Comparison of ENCODE assay signal across 15 cellular contexts in genomic region chr18:79788096-79789085, GRCh38. TPM values are rescaled to one million over a fixed set of nuclear protein-coding genes. Genes with fewer than 3 reads are reported as not detected.
DNase-seq lines count a peak whose midpoint lies in the region; ATAC-seq and TF ChIP-seq lines count a peak whose summit lies in the region.
"Had no signal": no experiment of that assay in that cellular context is flagged by ENCODE, and none has a peak within 500 bp of the region (broad histone marks: within the 10 kb centered on the region; RNA-seq: fewer than 3 reads in every experiment).

No MANE protein-coding gene starts in this region.

- no peak for DNase-seq in activated CD8-positive, alpha-beta T cell treated with anti-CD3 and anti-CD28 coated beads for 36 hours
- no peak for DNase-seq in activated CD8-positive, alpha-beta T cell treated with anti-CD3 and anti-CD28 coated beads, Interleukin-2, amount 10 ng/mL, durations not matched to agents 7 days and 5 days
- DNase-seq in dorsolateral prefrontal cortex, result peak in 3 of 10 donors; percentile 21 to 42 (median 36)
- DNase-seq in mesenchymal stem cell, result no peak
- no peak for DNase-seq in testis
- DNase-seq in NCI-H2171 (lab: John Stamatoyannopoulos, UW), result no peak
- no peak for DNase-seq in GF-D8 (lab: John Stamatoyannopoulos, UW)
- DNase-seq in DMS114 treated with DMSO at 0.1 percent for 48 hours (lab: John Stamatoyannopoulos, UW; ENCODE audit: unreplicated experiment), result no peak
- DNase-seq: 8988T; activated CD4-positive, alpha-beta memory T cell treated with anti-CD3 and anti-CD28 coated beads for 36 hours; NCI-H2171 treated with DMSO at 0.1 percent for 48 hours had no signal

- H3K9ac ChIP-seq in mesenchymal stem cell (ENCODE audit: low read length), result no peak overlapping the region

- H3K27ac ChIP-seq in dorsolateral prefrontal cortex (no peak overlapping the region), mesenchymal stem cell (ENCODE audit: low read length, poor library complexity, severe bottlenecking) (no peak overlapping the region), testis (no peak overlapping the region)

- peak overlapping the region; percentile 31 for H4K8ac ChIP-seq in mesenchymal stem cell (ENCODE audit: low read length)

- H3K14ac ChIP-seq in mesenchymal stem cell (ENCODE audit: low read length in 2 of 2), result no peak overlapping the region

- H3K79me1 ChIP-seq in mesenchymal stem cell (replicated peaks; ENCODE audit: low read length, poor library complexity, severe bottlenecking), result no peaks in the 10 kb centered on the region

- ATAC-seq in activated CD8-positive, alpha-beta T cell treated with anti-CD3 and anti-CD28 coated beads for 36 hours, result peak; percentile 27
- no peak for ATAC-seq in activated CD8-positive, alpha-beta T cell treated with anti-CD3 and anti-CD28 coated beads, Interleukin-2, amount 10 ng/mL, durations not matched to agents 7 days and 5 days
- ATAC-seq: activated naive CD4-positive, alpha-beta T cell treated with anti-CD3 and anti-CD28 coated beads, Interleukin-2, amount 50 U/mL, for 72 hours had no signal

- peak overlapping the region in 52 of 59 donors; percentile 7 to 59 (median 38) for H3K4me3 ChIP-seq in dorsolateral prefrontal cortex
- H3K4me3 ChIP-seq in mesenchymal stem cell (ENCODE audit: insufficient read depth in 1 of 2, low read depth in 1 of 2, low read length in 2 of 2), result no peak overlapping the region
- peak overlapping the region; percentile 24 to 30 for H3K4me3 ChIP-seq in testis

- no peaks in the 10 kb centered on the region for H3K9me3 ChIP-seq in mesenchymal stem cell (ENCODE audit: control insufficient read depth, low read length)
- no peaks in the 10 kb centered on the region for H3K9me3 ChIP-seq in testis

- H3K36me3 ChIP-seq in mesenchymal stem cell (ENCODE audit: control insufficient read depth in 1 of 2, insufficient read depth in 2 of 2, low read depth in 1 of 2, low read length in 2 of 2), result no peaks in the 10 kb centered on the region
- H3K36me3 ChIP-seq in testis (ENCODE audit: low read depth, missing control alignments), result no peaks in the 10 kb centered on the region

- peak overlapping the region; percentile 46 for H4K91ac ChIP-seq in mesenchymal stem cell (ENCODE audit: low read length)

- no peak overlapping the region for H2BK5ac ChIP-seq in mesenchymal stem cell (ENCODE audit: low read depth, low read length, poor library complexity, severe bottlenecking)

- no peaks in the 10 kb centered on the region for H3K9me3 Mint-ChIP-seq in activated CD8-positive, alpha-beta T cell treated with anti-CD3 and anti-CD28 coated beads for 36 hours
- no peaks in the 10 kb centered on the region for H3K9me3 Mint-ChIP-seq in activated CD8-positive, alpha-beta T cell treated with anti-CD3 and anti-CD28 coated beads, Interleukin-2, amount 10 ng/mL, durations not matched to agents 7 days and 5 days (ENCODE audit: insufficient read depth)
- H3K9me3 Mint-ChIP-seq: activated CD4-positive, alpha-beta memory T cell treated with anti-CD3 and anti-CD28 coated beads for 36 hours; activated naive CD4-positive, alpha-beta T cell treated with anti-CD3 and anti-CD28 coated beads, Interleukin-2, amount 50 U/mL, for 72 hours; natural killer cell treated with Interleukin-12 subunit alpha and Interleukin-12 subunit beta and Interleukin-15 and Interleukin-18, amount 100 ng/mL, for 72 hours had no signal

- H3K4ac ChIP-seq in mesenchymal stem cell (ENCODE audit: low read depth in 1 of 2, low read length in 2 of 2), result no peak overlapping the region

- no peak overlapping the region for H2AFZ ChIP-seq in mesenchymal stem cell (ENCODE audit: low read depth, low read length)

- no peak for TF ChIP-seq POLR2A in testis (IDR thresholded peaks at IDR 0.05)

- H3K4me1 Mint-ChIP-seq in activated CD8-positive, alpha-beta T cell treated with anti-CD3 and anti-CD28 coated beads for 36 hours (ENCODE audit: low read depth), result peaks cover 16% of the 10 kb centered on the region
- peaks cover 2% of the 10 kb centered on the region for H3K4me1 Mint-ChIP-seq in activated CD8-positive, alpha-beta T cell treated with anti-CD3 and anti-CD28 coated beads, Interleukin-2, amount 10 ng/mL, durations not matched to agents 7 days and 5 days (ENCODE audit: low read depth)

- H3K18ac ChIP-seq in mesenchymal stem cell (ENCODE audit: low read depth in 1 of 2, low read length in 2 of 2), result peak overlapping the region in 1 of 2 experiments; percentile 6

- no peak overlapping the region for H3K23ac ChIP-seq in mesenchymal stem cell (ENCODE audit: low read length in 2 of 2)

- H3K4me2 ChIP-seq in mesenchymal stem cell (ENCODE audit: low read length, poor library complexity, severe bottlenecking), result peak overlapping the region; percentile 61

- H3K27me3 ChIP-seq in dorsolateral prefrontal cortex (peaks cover 0 to 71% (median 54%) of the 10 kb centered on the region in 45 donors), mesenchymal stem cell (ENCODE audit: control insufficient read depth in 1 of 2, insufficient read depth in 1 of 2, low read length in 2 of 2) (peaks cover 47 to 73% of the 10 kb centered on the region in 2 experiments), testis (no peaks in the 10 kb centered on the region)

- H3K27ac Mint-ChIP-seq in activated CD8-positive, alpha-beta T cell treated with anti-CD3 and anti-CD28 coated beads for 36 hours, result no peak overlapping the region
- no peak overlapping the region for H3K27ac Mint-ChIP-seq in activated CD8-positive, alpha-beta T cell treated with anti-CD3 and anti-CD28 coated beads, Interleukin-2, amount 10 ng/mL, durations not matched to agents 7 days and 5 days
- H3K27ac Mint-ChIP-seq: activated CD4-positive, alpha-beta memory T cell treated with anti-CD3 and anti-CD28 coated beads for 36 hours; activated naive CD4-positive, alpha-beta T cell treated with anti-CD3 and anti-CD28 coated beads, Interleukin-2, amount 50 U/mL, for 72 hours; natural killer cell treated with Interleukin-12 subunit alpha and Interleukin-12 subunit beta and Interleukin-15 and Interleukin-18, amount 100 ng/mL, for 72 hours had no signal

- no peak overlapping the region for H2AK5ac ChIP-seq in mesenchymal stem cell (ENCODE audit: low read length, severe bottlenecking)

- 25% methylated on average over 96 of the region's 101 CpGs for WGBS in mesenchymal stem cell
- WGBS in testis, 2 donors, result 5 to 10% methylated on average over 19 to 94 of the region's 101 CpGs

- H3K4me3 Mint-ChIP-seq in activated CD8-positive, alpha-beta T cell treated with anti-CD3 and anti-CD28 coated beads for 36 hours, result no peak overlapping the region
- H3K4me3 Mint-ChIP-seq in activated CD8-positive, alpha-beta T cell treated with anti-CD3 and anti-CD28 coated beads, Interleukin-2, amount 10 ng/mL, durations not matched to agents 7 days and 5 days, result no peak overlapping the region
- H3K4me3 Mint-ChIP-seq: activated CD4-positive, alpha-beta memory T cell treated with anti-CD3 and anti-CD28 coated beads for 36 hours; natural killer cell treated with Interleukin-12 subunit alpha and Interleukin-12 subunit beta and Interleukin-15 and Interleukin-18, amount 100 ng/mL, for 72 hours had no signal

- H2BK12ac ChIP-seq in mesenchymal stem cell (ENCODE audit: low read length in 2 of 2), result no peak overlapping the region

- H2BK120ac ChIP-seq in mesenchymal stem cell (ENCODE audit: low read depth, low read length), result no peak overlapping the region

- H3K27me3 Mint-ChIP-seq in activated CD8-positive, alpha-beta T cell treated with anti-CD3 and anti-CD28 coated beads for 36 hours, result peaks cover 55% of the 10 kb centered on the region
- H3K27me3 Mint-ChIP-seq in activated CD8-positive, alpha-beta T cell treated with anti-CD3 and anti-CD28 coated beads, Interleukin-2, amount 10 ng/mL, durations not matched to agents 7 days and 5 days (ENCODE audit: low read depth), result peaks cover 51% of the 10 kb centered on the region

- intact Hi-C loops in activated CD8-positive, alpha-beta T cell treated with anti-CD3 and anti-CD28 coated beads for 36 hours (cut with micrococcal nuclease), result no loop called here
- intact Hi-C loops in dorsolateral prefrontal cortex (cut with DNase I) (no loop called here), testis (cut with DNase I; ENCODE audit: low total_unique reads) (no loop called here)

- TF ChIP-seq CTCF in activated CD8-positive, alpha-beta T cell treated with anti-CD3 and anti-CD28 coated beads for 36 hours (IDR thresholded peaks at IDR 0.05), result no peak
- TF ChIP-seq CTCF in dorsolateral prefrontal cortex (IDR thresholded peaks at IDR 0.05 in 54 of 56, conservative IDR thresholded peaks at IDR 0.05 in 2 of 56; ENCODE audit: low read depth in 1 of 56, partially characterized antibody in 56 of 56), result no peak
- TF ChIP-seq CTCF in testis (IDR thresholded peaks at IDR 0.05), result no peak

- POLR2A ChIA-PET in activated CD8-positive, alpha-beta T cell treated with anti-CD3 and anti-CD28 coated beads for 36 hours (lab: Charles Lee), result no interaction called here
- POLR2A ChIA-PET in activated CD8-positive, alpha-beta T cell treated with anti-CD3 and anti-CD28 coated beads, Interleukin-2, amount 10 ng/mL, durations not matched to agents 7 days and 5 days (lab: Charles Lee), result no interaction called here

- H2BK15ac ChIP-seq in mesenchymal stem cell (ENCODE audit: low read depth, poor library complexity, severe bottlenecking), result peak overlapping the region; percentile 54

- CTCF ChIA-PET in activated CD8-positive, alpha-beta T cell treated with anti-CD3 and anti-CD28 coated beads for 36 hours (lab: Charles Lee), result no interaction called here
- CTCF ChIA-PET in activated CD8-positive, alpha-beta T cell treated with anti-CD3 and anti-CD28 coated beads, Interleukin-2, amount 10 ng/mL, durations not matched to agents 7 days and 5 days (lab: Charles Lee), result no interaction called here

- H3K4me1 ChIP-seq in mesenchymal stem cell (ENCODE audit: control insufficient read depth, insufficient read depth, low read depth, low read length) (peaks cover 24% of the 10 kb centered on the region), testis (peaks cover 8% of the 10 kb centered on the region)

- no peaks in the 10 kb centered on the region for H3K36me3 Mint-ChIP-seq in activated CD8-positive, alpha-beta T cell treated with anti-CD3 and anti-CD28 coated beads for 36 hours (ENCODE audit: low read depth)
- peaks cover 4% of the 10 kb centered on the region for H3K36me3 Mint-ChIP-seq in activated CD8-positive, alpha-beta T cell treated with anti-CD3 and anti-CD28 coated beads, Interleukin-2, amount 10 ng/mL, durations not matched to agents 7 days and 5 days (ENCODE audit: low read depth)
- H3K36me3 Mint-ChIP-seq: activated CD4-positive, alpha-beta memory T cell treated with anti-CD3 and anti-CD28 coated beads for 36 hours; activated naive CD4-positive, alpha-beta T cell treated with anti-CD3 and anti-CD28 coated beads, Interleukin-2, amount 50 U/mL, for 72 hours; natural killer cell treated with Interleukin-12 subunit alpha and Interleukin-12 subunit beta and Interleukin-15 and Interleukin-18, amount 100 ng/mL, for 72 hours had no signal

RNA-seq across cellular contexts. Expression of gene KCNG2, which starts 9.3 kb away (rescaled TPM):
- not detected for total RNA-seq in activated CD8-positive, alpha-beta T cell treated with anti-CD3 and anti-CD28 coated beads for 36 hours
- total RNA-seq in activated CD8-positive, alpha-beta T cell treated with anti-CD3 and anti-CD28 coated beads, Interleukin-2, amount 10 ng/mL, durations not matched to agents 7 days and 5 days, result not detected
- total RNA-seq in dorsolateral prefrontal cortex (1 to 10 TPM in 73 of 120 experiments, under 1 TPM in 44, not detected in 3; 0.32 to 3.1 (median 1.2) TPM), testis (1 to 10 TPM; 7.2 to 7.6 TPM)
- 0.30 TPM for polyA plus RNA-seq in mesenchymal stem cell (2013, experiment 1 of 2)
- 0.34 TPM for polyA plus RNA-seq in mesenchymal stem cell (2013, experiment 2 of 2)
- 0.50 TPM for polyA plus RNA-seq in testis (ENCODE audit: insufficient read depth, low read depth, low replicate concordance)
- total RNA-seq: activated CD4-positive, alpha-beta memory T cell treated with anti-CD3 and anti-CD28 coated beads for 36 hours; activated naive CD4-positive, alpha-beta T cell treated with anti-CD3 and anti-CD28 coated beads, Interleukin-2, amount 50 U/mL, for 72 hours; natural killer cell treated with Interleukin-12 subunit alpha and Interleukin-12 subunit beta and Interleukin-15 and Interleukin-18, amount 100 ng/mL, for 72 hours; OCI-LY7; T-helper 2 cell treated with Interferon-gamma antibody and Interleukin-4, amounts not matched to agents 100 ng/mL and 5 ng/mL, for 36 hours had no signal

Comparison
In these comparisons a context has a peak if more than half of its experiments do, and no peak if none do; other contexts are left out.
1. H3K4me3 ChIP-seq: peak in dorsolateral prefrontal cortex (52 of 59) and testis (2 of 2); none in mesenchymal stem cell (0 of 2).